ENCODE assay signal across 8 cellular contexts in the genomic region with DNA sequence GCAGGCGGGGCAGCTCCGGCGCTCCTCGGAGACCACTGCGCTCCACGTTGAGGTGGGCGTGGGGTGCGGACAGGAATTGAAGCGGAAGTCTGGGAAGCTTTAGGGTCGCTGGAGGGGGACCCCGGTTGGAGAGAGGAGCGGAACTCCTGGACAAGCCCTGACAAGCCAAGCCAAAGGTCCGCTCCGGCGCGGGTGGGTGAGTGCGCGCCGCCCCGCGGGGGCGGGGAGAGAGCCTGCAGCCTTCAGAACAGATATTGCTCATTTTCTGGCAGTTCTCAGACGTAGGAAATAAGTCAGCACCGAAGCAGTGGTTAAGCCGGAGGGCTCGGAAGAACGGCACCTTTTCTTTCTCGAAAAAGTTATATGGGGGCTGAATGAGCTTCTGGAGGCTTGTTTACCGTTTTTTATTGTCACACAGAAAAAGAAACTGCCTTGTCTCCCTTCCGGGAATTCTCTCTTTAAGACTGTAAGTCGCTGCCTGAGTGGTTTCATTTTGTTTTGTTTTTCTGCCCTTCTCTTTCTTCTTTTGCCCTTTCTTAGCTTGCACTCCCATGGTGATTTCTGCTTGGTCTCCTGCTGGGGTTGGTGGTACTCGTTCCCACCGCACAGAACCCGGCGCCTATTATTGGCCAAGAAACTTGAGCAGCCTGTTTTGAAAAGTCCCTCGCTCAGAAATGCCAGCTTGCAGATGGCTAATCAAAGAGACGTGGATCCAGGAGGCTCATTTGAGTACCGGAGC. TPM values are rescaled to one million over a fixed set of nuclear protein-coding genes. Genes with fewer than 3 reads are reported as not detected.
A peak's percentile ranks its signal among the peaks of the same experiment; 100 is the strongest.
DNase-seq lines count a peak whose midpoint lies in the region; ATAC-seq and TF ChIP-seq lines count a peak whose summit lies in the region.

No MANE protein-coding gene starts in this region.

- TF ChIP-seq CTCF in GM12874 (IDR thresholded peaks at IDR 0.05; ENCODE audit: insufficient read depth, low read depth, low read length) (peak; percentile 16; the same call in 1 of the 2 replicates), epithelial cell of proximal tubule (conservative IDR thresholded peaks at IDR 0.05; ENCODE audit: low read depth, low read length) (no peak)

- ATAC-seq in HG02798 (IDR thresholded peaks at IDR 0.05; ENCODE audit: poor library complexity, unreplicated experiment): peak; percentile 46

- peak overlapping the region; percentile 74 for H3K4me3 ChIP-seq in epithelial cell of proximal tubule (ENCODE audit: low read depth, low read length)

- DNase-seq in NOMO-1 treated with DMSO at 0.1 percent for 48 hours (lab: John Stamatoyannopoulos, UW; ENCODE audit: unreplicated experiment): peak; percentile 54
- peak; percentile 57 for DNase-seq in activated T-cell treated with anti-CD3 and anti-CD28 coated beads for 4 hours
- DNase-seq in epithelial cell of proximal tubule (ENCODE audit: low read depth): no peak
- peak; percentile 65 for DNase-seq in mucosa of gallbladder (ENCODE audit: low spot score)
- DNase-seq in stimulated activated CD8-positive, alpha-beta memory T cell treated with anti-CD3 and anti-CD28 coated beads, Interleukin-7, amount 100 ng/mL, for 48 hours (ENCODE audit: extremely low read depth in 1 of 2, low read depth in 1 of 2): peak; percentile 61 to 71
- no peak for DNase-seq in NCI-H2196 (lab: John Stamatoyannopoulos, UW; ENCODE audit: unreplicated experiment)

RNA-seq across cellular contexts. Expression of a gene that starts 0.7 kb away (rescaled TPM):
- total RNA-seq in epithelial cell of proximal tubule (28.7 and 52.5 TPM in 2 replicates), mucosa of gallbladder (18.8 TPM)

RNA-seq across cellular contexts. Expression of a gene that starts 38.8 kb away (rescaled TPM):
- total RNA-seq in epithelial cell of proximal tubule (10.5 and 42.4 TPM in 2 replicates), mucosa of gallbladder (2,259 TPM)

Comparison
In these comparisons a context has a peak if more than half of its experiments do, and no peak if none do; other contexts are left out.
1. DNase-seq: peak in NOMO-1 treated with DMSO at 0.1 percent for 48 hours (single experiment), activated T-cell treated with anti-CD3 and anti-CD28 coated beads for 4 hours (single experiment), mucosa of gallbladder (single experiment) and stimulated activated CD8-positive, alpha-beta memory T cell treated with anti-CD3 and anti-CD28 coated beads, Interleukin-7, amount 100 ng/mL, for 48 hours (2 of 2); none in epithelial cell of proximal tubule (single experiment) and NCI-H2196 (single experiment).
2. RNA of a gene that starts 38.8 kb away (total RNA-seq): 2,259 TPM in mucosa of gallbladder (single experiment); 10.5 to 42.4 TPM in epithelial cell of proximal tubule; every median in the first group is over 10 times any median in the second.